ENCODE assay signal across 17 cellular contexts in genomic region chr7:43671520-43671919, GRCh38.
"Had no signal": no experiment of that assay in that cellular context is flagged by ENCODE, and none has a peak within 500 bp of the region (broad histone marks: within the 10 kb centered on the region; RNA-seq: fewer than 3 reads in every experiment).

No MANE protein-coding gene starts in this region.

- DNase-seq: activated CD4-positive, alpha-beta T cell treated with anti-CD3 and anti-CD28 coated beads for 1 hour; activated naive CD4-positive, alpha-beta T cell treated with Interleukin-2 at 50 U/mL for 16 hours; activated naive CD8-positive, alpha-beta T cell treated with anti-CD3 and anti-CD28 coated beads, Interleukin-2, amount 50 U/mL, for 24 hours; aorta; hippocampal formation; mesendoderm; stimulated activated CD4-positive, alpha-beta T cell treated with anti-CD3 and anti-CD28 coated beads, Interleukin-15, amount 100 ng/mL, for 24 hours; stimulated activated CD4-positive, alpha-beta T cell treated with anti-CD3 and anti-CD28 coated beads, Interleukin-4, amount 100 ng/mL, for 1 hour; stimulated activated naive CD4-positive, alpha-beta T cell treated with Interleukin-2 at 50 U/mL for 16 hours; testis; upper lobe of right lung had no signal

- H3K27ac ChIP-seq: breast epithelium, right atrium auricular region, skin epidermis, testis, upper lobe of right lung had no signal

- H3K4me3 Mint-ChIP-seq: activated naive CD8-positive, alpha-beta T cell treated with anti-CD3 and anti-CD28 coated beads, Interleukin-2, amount 50 U/mL, for 24 hours; activated T-helper 1 cell treated with anti-CD3 and anti-CD28 coated beads, Interleukin-12 subunit alpha, Interleukin-12 subunit beta, Interleukin-2, Interleukin-4 antibody, amounts not matched to agents 30 ng/mL and 10 ng/mL and 1 ng/mL, durations not matched to agents 14 hours and 24 hours and 36 hours had no signal

- H3K27me3 Mint-ChIP-seq: activated naive CD8-positive, alpha-beta T cell treated with anti-CD3 and anti-CD28 coated beads, Interleukin-2, amount 50 U/mL, for 24 hours; progenitor cell of endocrine pancreas had no signal

- H3K27ac Mint-ChIP-seq: activated naive CD8-positive, alpha-beta T cell treated with anti-CD3 and anti-CD28 coated beads, Interleukin-2, amount 50 U/mL, for 24 hours; activated T-helper 1 cell treated with anti-CD3 and anti-CD28 coated beads, Interleukin-12 subunit alpha, Interleukin-12 subunit beta, Interleukin-2, Interleukin-4 antibody, amounts not matched to agents 30 ng/mL and 10 ng/mL and 1 ng/mL, durations not matched to agents 14 hours and 24 hours and 36 hours; progenitor cell of endocrine pancreas had no signal

- H3K4me3 ChIP-seq: breast epithelium, right atrium auricular region, skin epidermis, testis, upper lobe of right lung had no signal

- H3K36me3 ChIP-seq: breast epithelium, right atrium auricular region, upper lobe of right lung had no signal

- ATAC-seq: activated naive CD8-positive, alpha-beta T cell treated with anti-CD3 and anti-CD28 coated beads, Interleukin-2, amount 50 U/mL, for 24 hours; upper lobe of right lung had no signal

- H3K9me3 ChIP-seq: breast epithelium, right atrium auricular region, testis, upper lobe of right lung had no signal

- H3K27me3 ChIP-seq: breast epithelium, right atrium auricular region, testis, upper lobe of right lung had no signal

- H3K4me1 ChIP-seq: breast epithelium had no signal

- FAIRE-seq: endometrium had no signal
